In the genomic region with DNA sequence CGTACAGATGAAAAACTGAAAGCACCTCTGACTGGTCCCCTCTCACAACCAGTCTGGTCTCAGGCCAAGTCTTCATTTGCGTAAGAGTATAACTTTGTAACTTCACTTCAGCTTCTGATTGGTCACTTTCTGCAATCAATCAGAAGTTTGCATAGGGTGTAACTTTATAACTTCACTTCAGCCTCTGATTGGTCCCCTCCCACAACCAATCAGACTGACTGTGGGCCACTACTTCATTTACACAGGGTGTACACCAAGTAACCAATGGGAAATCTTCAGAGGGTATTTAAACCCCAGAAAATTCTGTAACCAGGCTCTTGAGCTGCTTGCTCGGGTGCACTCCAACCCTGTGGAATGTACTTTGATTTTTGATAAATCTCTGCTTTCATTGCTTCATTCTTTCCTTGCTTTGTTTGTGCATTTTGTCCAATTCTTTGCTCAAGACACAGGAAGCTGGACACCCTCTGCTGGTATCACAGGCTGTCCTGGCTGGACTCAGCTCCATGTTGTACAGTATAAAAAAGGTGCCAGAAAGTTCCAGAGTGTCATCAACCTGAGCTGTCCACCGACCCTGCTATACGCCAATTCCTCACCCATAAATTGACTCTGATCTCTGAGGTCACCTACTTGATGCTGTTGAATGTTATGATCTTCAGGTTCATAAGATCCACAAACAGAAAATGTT, we compare ENCODE assay signal across 30 cellular contexts.
DNase-seq lines count a peak whose midpoint lies in the region; ATAC-seq and TF ChIP-seq lines count a peak whose summit lies in the region.
"Had no signal": no experiment of that assay in that cellular context is flagged by ENCODE, and none has a peak within 500 bp of the region (broad histone marks: within the 10 kb centered on the region; RNA-seq: fewer than 3 reads in every experiment).

No MANE protein-coding gene starts in this region.

- H3K27me3 ChIP-seq in endodermal cell (ENCODE audit: control insufficient read depth, insufficient read depth, low read length, poor library complexity, severe bottlenecking): no peaks in the 10 kb centered on the region
- no peaks in the 10 kb centered on the region for H3K27me3 ChIP-seq in suprapubic skin
- H3K27me3 ChIP-seq: heart right ventricle, SJCRH30 had no signal

- H3K9me3 ChIP-seq in endodermal cell (ENCODE audit: control insufficient read depth, low read length) (no peaks in the 10 kb centered on the region), mucosa of descending colon (no peaks in the 10 kb centered on the region), suprapubic skin (no peaks in the 10 kb centered on the region)
- H3K9me3 ChIP-seq: heart right ventricle, SJCRH30 had no signal

- H3K27ac Mint-ChIP-seq in endodermal cell: no peak overlapping the region
- H3K27ac Mint-ChIP-seq: activated naive CD4-positive, alpha-beta T cell treated with anti-CD3 and anti-CD28 coated beads, Interleukin-2, amount 50 U/mL, for 24 hours; activated T-helper 2 cell treated with anti-CD3 and anti-CD28 coated beads, Interferon-gamma antibody, Interleukin-2, Interleukin-4, amounts not matched to agents 10 μg/mL and 5 μg/mL and 100 μg/mL, durations not matched to agents 14 hours and 24 hours and 36 hours; naive thymus-derived CD8-positive, alpha-beta T cell had no signal

- no peak for TF ChIP-seq EP300 in suprapubic skin (IDR thresholded peaks at IDR 0.05)

- H3K36me3 Mint-ChIP-seq in endodermal cell (ENCODE audit: low read depth): no peaks in the 10 kb centered on the region
- H3K36me3 Mint-ChIP-seq: activated naive CD4-positive, alpha-beta T cell treated with anti-CD3 and anti-CD28 coated beads, Interleukin-2, amount 50 U/mL, for 24 hours; naive thymus-derived CD8-positive, alpha-beta T cell had no signal

- no peak overlapping the region for H3K4me3 ChIP-seq in endodermal cell (ENCODE audit: low read length)
- no peak overlapping the region for H3K4me3 ChIP-seq in mucosa of descending colon
- H3K4me3 ChIP-seq in suprapubic skin: no peak overlapping the region
- H3K4me3 ChIP-seq: heart right ventricle, SJCRH30, smooth muscle cell had no signal

- no peak overlapping the region for H3K9ac ChIP-seq in endodermal cell (ENCODE audit: extremely low read depth, low read length, poor library complexity, severe bottlenecking)

- H3K4me1 ChIP-seq in endodermal cell (ENCODE audit: control insufficient read depth, insufficient read depth, low read length): no peaks in the 10 kb centered on the region
- no peaks in the 10 kb centered on the region for H3K4me1 ChIP-seq in mucosa of descending colon (ENCODE audit: low read depth)
- no peaks in the 10 kb centered on the region for H3K4me1 ChIP-seq in suprapubic skin
- H3K4me1 ChIP-seq: SJCRH30 had no signal

- intact Hi-C loops in mucosa of descending colon (cut with DNase I, micrococcal nuclease) (no loop called here), left cardiac atrium (cut with DNase I) (no loop called here)

- peak; percentile 18 for ATAC-seq in mucosa of descending colon
- no peak for ATAC-seq in left cardiac atrium
- ATAC-seq: esophagus mucosa; heart right ventricle; naive thymus-derived CD8-positive, alpha-beta T cell had no signal

- peaks cover 7% of the 10 kb centered on the region for H3K4me1 Mint-ChIP-seq in endodermal cell
- H3K4me1 Mint-ChIP-seq: activated naive CD4-positive, alpha-beta T cell treated with anti-CD3 and anti-CD28 coated beads, Interleukin-2, amount 50 U/mL, for 24 hours had no signal

- no peaks in the 10 kb centered on the region for H3K27me3 Mint-ChIP-seq in endodermal cell (ENCODE audit: insufficient read depth)
- H3K27me3 Mint-ChIP-seq: activated naive CD4-positive, alpha-beta T cell treated with anti-CD3 and anti-CD28 coated beads, Interleukin-2, amount 50 U/mL, for 24 hours had no signal

- TF ChIP-seq CTCF in endodermal cell (conservative IDR thresholded peaks at IDR 0.05): no peak
- no peak for TF ChIP-seq CTCF in mucosa of descending colon (IDR thresholded peaks at IDR 0.05)
- no peak for TF ChIP-seq CTCF in suprapubic skin (IDR thresholded peaks at IDR 0.05)

- H3K4me3 Mint-ChIP-seq in endodermal cell: no peak overlapping the region
- H3K4me3 Mint-ChIP-seq: activated naive CD4-positive, alpha-beta T cell treated with anti-CD3 and anti-CD28 coated beads, Interleukin-2, amount 50 U/mL, for 24 hours; naive thymus-derived CD8-positive, alpha-beta T cell had no signal

- H3K27ac ChIP-seq in endodermal cell (ENCODE audit: low read depth, low read length) (no peak overlapping the region), suprapubic skin (no peak overlapping the region)
- H3K27ac ChIP-seq: heart right ventricle, SJCRH30 had no signal

- H3K36me3 ChIP-seq in endodermal cell (ENCODE audit: control insufficient read depth, insufficient read depth, low read length): no peaks in the 10 kb centered on the region
- H3K36me3 ChIP-seq in mucosa of descending colon (ENCODE audit: low read depth): no peaks in the 10 kb centered on the region
- no peaks in the 10 kb centered on the region for H3K36me3 ChIP-seq in suprapubic skin
- H3K36me3 ChIP-seq: heart right ventricle, SJCRH30 had no signal

- WGBS in endodermal cell (ENCODE audit: insufficient coverage in 1 of 2, insufficient read length in 1 of 2), 2 experiments: 94 to 100% methylated on average over 5 of the region's 5 CpGs
- WGBS in suprapubic skin: 84% methylated on average over 5 of the region's 5 CpGs

- no peak for TF ChIP-seq POLR2A in suprapubic skin (IDR thresholded peaks at IDR 0.05)

- DNase-seq in Daoy (ENCODE audit: low read depth) (peak; percentile 45), NCI-H1048 (lab: John Stamatoyannopoulos, UW) (peak; percentile 8), endodermal cell (peak; percentile 31), mucosa of descending colon (no peak), midbrain (lab: John Stamatoyannopoulos, UW) (no peak), suprapubic skin (ENCODE audit: low spot score in 2 of 2) (no peak), AG08395 (ENCODE audit: low spot score) (no peak), left cardiac atrium (no peak)
- DNase-seq: ACHN; activated CD4-positive, alpha-beta T cell treated with anti-CD3 and anti-CD28 coated beads, Interleukin-2, amount 50 U/mL, for 48 hours; activated CD4-positive, CD25-positive, alpha-beta regulatory T cell; aorta; cortex of kidney; DMS79 treated with DMSO at 0.1 percent for 48 hours; foreskin melanocyte; HCEC 1CT; heart right ventricle; KG1; MV-4-11; naive thymus-derived CD8-positive, alpha-beta T cell; NCI-H187; NCI-H2171 treated with DMSO at 0.1 percent for 48 hours; NCI-H748 treated with DMSO at 0.1 percent for 48 hours; stimulated activated CD4-positive, alpha-beta T cell treated with anti-CD3 and anti-CD28 coated beads, Interleukin-2, amount 100 ng/mL, for 24 hours; trophoblast cell had no signal

- no peaks in the 10 kb centered on the region for H3K9me3 Mint-ChIP-seq in endodermal cell
- H3K9me3 Mint-ChIP-seq: activated naive CD4-positive, alpha-beta T cell treated with anti-CD3 and anti-CD28 coated beads, Interleukin-2, amount 50 U/mL, for 24 hours; activated T-helper 2 cell treated with anti-CD3 and anti-CD28 coated beads, Interferon-gamma antibody, Interleukin-2, Interleukin-4, amounts not matched to agents 10 μg/mL and 5 μg/mL and 100 μg/mL, durations not matched to agents 14 hours and 24 hours and 36 hours; naive thymus-derived CD8-positive, alpha-beta T cell had no signal

Comparison
In these comparisons a context has a peak if more than half of its experiments do, and no peak if none do; other contexts are left out.
1. DNase-seq: peak in Daoy (single experiment), NCI-H1048 (single experiment) and endodermal cell (single experiment); none in mucosa of descending colon (0 of 3), midbrain (single experiment), suprapubic skin (0 of 2), AG08395 (single experiment) and left cardiac atrium (single experiment).